Comparison of ENCODE assay signal across 21 cellular contexts in the genomic region with DNA sequence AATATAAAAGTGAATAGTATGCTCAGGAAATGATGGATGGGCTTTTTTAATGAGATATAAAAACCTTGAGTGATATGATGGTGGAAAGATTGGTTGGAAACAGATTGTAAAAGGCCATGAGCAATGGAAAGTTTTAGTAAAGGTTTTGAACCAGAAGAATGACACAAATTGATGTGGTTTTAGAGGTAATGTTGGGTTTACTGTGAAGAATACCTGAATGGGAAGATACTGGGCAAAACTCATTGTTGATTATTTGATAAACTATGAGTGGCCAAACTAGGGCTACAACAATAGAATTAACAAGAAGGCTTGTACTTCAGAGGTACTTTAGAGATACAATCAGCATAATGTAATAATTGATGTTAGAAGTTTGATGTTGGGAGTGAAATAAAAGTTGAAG.
"Had no signal": no experiment of that assay in that cellular context is flagged by ENCODE, and none has a peak within 500 bp of the region (broad histone marks: within the 10 kb centered on the region; RNA-seq: fewer than 3 reads in every experiment).

No MANE protein-coding gene starts in this region.

- H3K36me3 Mint-ChIP-seq: activated CD8-positive, alpha-beta memory T cell treated with anti-CD3 and anti-CD28 coated beads, Interleukin-2, amount 10 ng/mL, durations not matched to agents 7 days and 5 days; activated naive CD8-positive, alpha-beta T cell treated with anti-CD3 and anti-CD28 coated beads, Interleukin-2, amount 10 ng/mL, durations not matched to agents 7 days and 5 days had no signal

- DNase-seq: activated CD4-positive, CD25-positive, alpha-beta regulatory T cell; activated CD8-positive, alpha-beta memory T cell treated with anti-CD3 and anti-CD28 coated beads, Interleukin-2, amount 10 ng/mL, durations not matched to agents 7 days and 5 days; activated effector memory CD4-positive, alpha-beta T cell treated with Interleukin-2 at 50 U/mL for 16 hours; activated naive CD4-positive, alpha-beta T cell; activated naive CD8-positive, alpha-beta T cell treated with anti-CD3 and anti-CD28 coated beads, Interleukin-2, amount 10 ng/mL, durations not matched to agents 7 days and 5 days; aorta; central memory CD4-positive, alpha-beta T cell; IMR-90; Kasumi-1; KBM-7; NCI-H1048; NCI-H1417; NCI-H2029; NCI-H2107; NCI-H2171 treated with DMSO at 0.1 percent for 48 hours; NCI-H226; NCI-H526; NCI-H82; SIG-M5; T-helper 17 cell; T-helper 9 cell had no signal

- H3K4me1 Mint-ChIP-seq: T-helper 17 cell had no signal

- H3K4me3 Mint-ChIP-seq: activated CD8-positive, alpha-beta memory T cell treated with anti-CD3 and anti-CD28 coated beads, Interleukin-2, amount 10 ng/mL, durations not matched to agents 7 days and 5 days; activated naive CD8-positive, alpha-beta T cell treated with anti-CD3 and anti-CD28 coated beads, Interleukin-2, amount 10 ng/mL, durations not matched to agents 7 days and 5 days; T-helper 17 cell had no signal

- ATAC-seq: activated CD8-positive, alpha-beta memory T cell treated with anti-CD3 and anti-CD28 coated beads, Interleukin-2, amount 10 ng/mL, durations not matched to agents 7 days and 5 days; T-helper 17 cell had no signal

- H3K27me3 Mint-ChIP-seq: activated CD8-positive, alpha-beta memory T cell treated with anti-CD3 and anti-CD28 coated beads, Interleukin-2, amount 10 ng/mL, durations not matched to agents 7 days and 5 days; activated naive CD8-positive, alpha-beta T cell treated with anti-CD3 and anti-CD28 coated beads, Interleukin-2, amount 10 ng/mL, durations not matched to agents 7 days and 5 days; T-helper 17 cell had no signal

- H3K27ac Mint-ChIP-seq: activated CD8-positive, alpha-beta memory T cell treated with anti-CD3 and anti-CD28 coated beads, Interleukin-2, amount 10 ng/mL, durations not matched to agents 7 days and 5 days; activated naive CD8-positive, alpha-beta T cell treated with anti-CD3 and anti-CD28 coated beads, Interleukin-2, amount 10 ng/mL, durations not matched to agents 7 days and 5 days; T-helper 17 cell had no signal

- H3K9me3 Mint-ChIP-seq: activated naive CD8-positive, alpha-beta T cell treated with anti-CD3 and anti-CD28 coated beads, Interleukin-2, amount 10 ng/mL, durations not matched to agents 7 days and 5 days had no signal
